7 cellular contexts compared by ENCODE assay signal in the genomic region with DNA sequence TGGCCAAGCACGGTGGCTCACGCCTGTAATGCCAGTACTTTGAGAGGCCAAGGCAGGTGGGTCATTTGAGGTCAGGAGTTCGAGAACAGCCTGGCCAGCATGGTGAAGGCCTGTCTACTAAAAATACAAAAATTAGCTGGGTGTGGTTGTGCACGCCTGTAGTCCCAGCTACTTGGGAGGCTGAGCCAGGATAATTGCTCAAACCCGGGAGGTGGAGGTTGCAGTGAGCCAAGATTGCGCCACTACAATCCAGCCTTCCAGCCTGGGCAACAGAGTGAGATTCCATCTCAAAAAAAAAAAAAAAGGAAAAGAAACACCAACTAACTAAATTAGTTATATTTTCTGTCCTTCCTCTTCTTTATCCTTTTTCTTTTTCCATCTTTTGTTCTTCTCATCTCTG.
DNase-seq lines count a peak whose midpoint lies in the region; ATAC-seq and TF ChIP-seq lines count a peak whose summit lies in the region.
"Not testable (repeated sequence)": the region's sequence is repeated elsewhere in the genome, so short reads cannot be mapped to it uniquely, and the experiment has no call there.

No MANE protein-coding gene starts in this region.

- H3K9me1 ChIP-seq in IMR-90 (ENCODE audit: insufficient read depth, low read length): peaks cover 14% of the 10 kb centered on the region

- not testable (repeated sequence) for BruUV-seq in IMR-90 (replicated peaks; lab: Mats Ljungman, UMichigan)

- not testable (repeated sequence) for H3K4me3 ChIP-seq in IMR-90 (ENCODE audit: insufficient read depth, low read depth, low read length); neutrophil (ENCODE audit: low read depth in 1 of 2, low read length in 1 of 2)

- not testable (repeated sequence) for H3K18ac ChIP-seq in IMR-90 (ENCODE audit: low read depth, low read length)

- H3K27me3 ChIP-seq in IMR-90 (ENCODE audit: control insufficient read depth, insufficient read depth, low read length); neutrophil: not testable (repeated sequence)

- H4K20me1 ChIP-seq in IMR-90 (ENCODE audit: insufficient read depth, low read length): peaks cover 36% of the 10 kb centered on the region

- CTCF ChIA-PET in IMR-90 (lab: Yijun Ruan, JAX): not testable (repeated sequence)
- CTCF ChIA-PET in activated CD4-positive, alpha-beta T cell treated with anti-CD3 and anti-CD28 coated beads for 36 hours (lab: Charles Lee): interaction anchor here (0.6 to 1.8 kb wide), 3 partner anchors 8 to 104 kb away, joined by 3 to 4 read pairs (median 3); no protein-coding TSS in a partner anchor

- H3K14ac ChIP-seq in IMR-90 (replicated peaks; ENCODE audit: low read depth, low read length): not testable (repeated sequence)

- H3K9me3 Mint-ChIP-seq in activated CD4-positive, alpha-beta T cell treated with anti-CD3 and anti-CD28 coated beads for 36 hours (ENCODE audit: low read depth); activated T-cell treated with anti-CD3 and anti-CD28 coated beads, Interleukin-2, amount 50 U/mL, for 72 hours; effector memory CD8-positive, alpha-beta T cell; immature natural killer cell; stimulated activated naive CD8-positive, alpha-beta T cell treated with anti-CD3 and anti-CD28 coated beads, Interleukin-15, Interleukin-2, amounts not matched to agents 100 ng/mL and 50 ng/mL, for 24 hours: not testable (repeated sequence)

- not testable (repeated sequence) for H2BK120ac ChIP-seq in IMR-90 (ENCODE audit: low read depth, low read length)

- not testable (repeated sequence) for H2AK9ac ChIP-seq in IMR-90 (replicated peaks; ENCODE audit: low read depth, low read length, poor library complexity)

- dilution Hi-C loops in IMR-90 (cut with HindIII; ENCODE audit: low sequenced_read_pairs, unreplicated experiment): not testable (repeated sequence)

- H2AK5ac ChIP-seq in IMR-90 (ENCODE audit: low read depth, low read length): not testable (repeated sequence)

- not testable (repeated sequence) for DNase-seq in IMR-90; activated CD4-positive, alpha-beta T cell treated with anti-CD3 and anti-CD28 coated beads for 36 hours; activated T-cell treated with anti-CD3 and anti-CD28 coated beads, Interleukin-2, amount 50 U/mL, for 72 hours; effector memory CD8-positive, alpha-beta T cell; immature natural killer cell

- not testable (repeated sequence) for H3K23ac ChIP-seq in IMR-90 (ENCODE audit: low read depth, low read length)

- H3K36me3 ChIP-seq in IMR-90 (ENCODE audit: control insufficient read depth, insufficient read depth, low read length): peaks cover 20% of the 10 kb centered on the region
- not testable (repeated sequence) for H3K36me3 ChIP-seq in neutrophil

- in situ Hi-C loops in IMR-90 (cut with MboI; ENCODE audit: low sequenced_read_pairs): not testable (repeated sequence)

- H3K4me3 Mint-ChIP-seq in activated CD4-positive, alpha-beta T cell treated with anti-CD3 and anti-CD28 coated beads for 36 hours; activated T-cell treated with anti-CD3 and anti-CD28 coated beads, Interleukin-2, amount 50 U/mL, for 72 hours; stimulated activated naive CD8-positive, alpha-beta T cell treated with anti-CD3 and anti-CD28 coated beads, Interleukin-15, Interleukin-2, amounts not matched to agents 100 ng/mL and 50 ng/mL, for 24 hours: not testable (repeated sequence)
- peak overlapping the region in 1 of 2 donors; percentile 52 for H3K4me3 Mint-ChIP-seq in effector memory CD8-positive, alpha-beta T cell
- peak overlapping the region in 3 of 5 donors; percentile 14 to 48 (median 43) for H3K4me3 Mint-ChIP-seq in immature natural killer cell

- H3K27me3 Mint-ChIP-seq in activated CD4-positive, alpha-beta T cell treated with anti-CD3 and anti-CD28 coated beads for 36 hours; activated T-cell treated with anti-CD3 and anti-CD28 coated beads, Interleukin-2, amount 50 U/mL, for 72 hours (ENCODE audit: low read depth); effector memory CD8-positive, alpha-beta T cell; immature natural killer cell (ENCODE audit: low read depth in 3 of 3); stimulated activated naive CD8-positive, alpha-beta T cell treated with anti-CD3 and anti-CD28 coated beads, Interleukin-15, Interleukin-2, amounts not matched to agents 100 ng/mL and 50 ng/mL, for 24 hours: not testable (repeated sequence)

- not testable (repeated sequence) for H4K5ac ChIP-seq in IMR-90 (ENCODE audit: low read depth, low read length)

- not testable (repeated sequence) for H2BK5ac ChIP-seq in IMR-90 (ENCODE audit: low read depth, low read length, poor library complexity, severe bottlenecking)

- intact Hi-C loops in IMR-90 (cut with micrococcal nuclease); activated CD4-positive, alpha-beta T cell treated with anti-CD3 and anti-CD28 coated beads for 36 hours (cut with DNase I, micrococcal nuclease): not testable (repeated sequence)

- peaks cover 61% of the 10 kb centered on the region for H3K36me3 Mint-ChIP-seq in activated CD4-positive, alpha-beta T cell treated with anti-CD3 and anti-CD28 coated beads for 36 hours (ENCODE audit: low read depth)
- peaks cover 4 to 17% of the 10 kb centered on the region in 2 donors for H3K36me3 Mint-ChIP-seq in activated T-cell treated with anti-CD3 and anti-CD28 coated beads, Interleukin-2, amount 50 U/mL, for 72 hours (ENCODE audit: insufficient read depth in 2 of 2)
- H3K36me3 Mint-ChIP-seq in effector memory CD8-positive, alpha-beta T cell (ENCODE audit: insufficient read depth): peaks cover 72% of the 10 kb centered on the region
- peaks cover 7 to 13% (median 10%) of the 10 kb centered on the region in 3 donors for H3K36me3 Mint-ChIP-seq in immature natural killer cell
- H3K36me3 Mint-ChIP-seq in stimulated activated naive CD8-positive, alpha-beta T cell treated with anti-CD3 and anti-CD28 coated beads, Interleukin-15, Interleukin-2, amounts not matched to agents 100 ng/mL and 50 ng/mL, for 24 hours (ENCODE audit: low read depth): peaks cover 73% of the 10 kb centered on the region

- H2BK20ac ChIP-seq in IMR-90 (ENCODE audit: low read depth, low read length): not testable (repeated sequence)

- H3K9ac ChIP-seq in IMR-90 (ENCODE audit: low read depth, low read length): not testable (repeated sequence)

- not testable (repeated sequence) for TF ChIP-seq POLR2A in IMR-90 (IDR thresholded peaks at IDR 0.05; ENCODE audit: low read depth, low read length)

- H4K91ac ChIP-seq in IMR-90 (ENCODE audit: insufficient read depth, low read depth, low read length): not testable (repeated sequence)

- peaks cover 33 to 65% of the 10 kb centered on the region in 2 experiments for H3K79me1 ChIP-seq in IMR-90 (ENCODE audit: low read depth in 1 of 2, low read length in 2 of 2)

- TF ChIP-seq RAD21 in IMR-90 (IDR thresholded peaks at IDR 0.05; ENCODE audit: low read length): not testable (repeated sequence)

- POLR2A ChIA-PET in IMR-90 (lab: Charles Lee; ENCODE audit: unreplicated experiment): not testable (repeated sequence)
- POLR2A ChIA-PET in activated CD4-positive, alpha-beta T cell treated with anti-CD3 and anti-CD28 coated beads for 36 hours (lab: Charles Lee): interaction anchor here (0.6 kb wide), 1 partner anchor 145 kb away, joined by 3 read pairs; no protein-coding TSS in a partner anchor

- H2BK15ac ChIP-seq in IMR-90 (ENCODE audit: low read depth, low read length): not testable (repeated sequence)

- not testable (repeated sequence) for H2AFZ ChIP-seq in IMR-90 (replicated peaks; ENCODE audit: low read length, poor library complexity)

- TF ChIP-seq CTCF in IMR-90 (conservative IDR thresholded peaks at IDR 0.05; ENCODE audit: low read depth, low read length); neutrophil (IDR thresholded peaks at IDR 0.05): not testable (repeated sequence)

- not testable (repeated sequence) for H3K9me3 ChIP-seq in IMR-90 (ENCODE audit: control insufficient read depth, insufficient read depth, low read length); neutrophil

- WGBS in IMR-90 (ENCODE audit: extremely low coverage in 2 of 2, insufficient read length in 1 of 2), 2 experiments: 95% methylated on average over 5 of the region's 6 CpGs; no CpG with 5 or more reads in 1 of the 2 experiments

- H3K4me1 Mint-ChIP-seq in activated CD4-positive, alpha-beta T cell treated with anti-CD3 and anti-CD28 coated beads for 36 hours: peaks cover 72% of the 10 kb centered on the region
- peaks cover 82% of the 10 kb centered on the region for H3K4me1 Mint-ChIP-seq in activated T-cell treated with anti-CD3 and anti-CD28 coated beads, Interleukin-2, amount 50 U/mL, for 72 hours (ENCODE audit: low read depth)
- H3K4me1 Mint-ChIP-seq in effector memory CD8-positive, alpha-beta T cell (ENCODE audit: low read depth in 2 of 2): peaks cover 34 to 67% of the 10 kb centered on the region in 2 donors
- H3K4me1 Mint-ChIP-seq in immature natural killer cell: peaks cover 81 to 100% of the 10 kb centered on the region in 2 donors
- H3K4me1 Mint-ChIP-seq in stimulated activated naive CD8-positive, alpha-beta T cell treated with anti-CD3 and anti-CD28 coated beads, Interleukin-15, Interleukin-2, amounts not matched to agents 100 ng/mL and 50 ng/mL, for 24 hours (ENCODE audit: low read depth): peaks cover 78% of the 10 kb centered on the region

- peak overlapping the region; percentile 42 for H3K27ac Mint-ChIP-seq in activated CD4-positive, alpha-beta T cell treated with anti-CD3 and anti-CD28 coated beads for 36 hours
- peak overlapping the region; percentile 11 for H3K27ac Mint-ChIP-seq in activated T-cell treated with anti-CD3 and anti-CD28 coated beads, Interleukin-2, amount 50 U/mL, for 72 hours
- peak overlapping the region; percentile 16 to 78 for H3K27ac Mint-ChIP-seq in effector memory CD8-positive, alpha-beta T cell
- H3K27ac Mint-ChIP-seq in immature natural killer cell: peak overlapping the region; percentile 54 to 82 (median 71)
- peak overlapping the region; percentile 56 for H3K27ac Mint-ChIP-seq in stimulated activated naive CD8-positive, alpha-beta T cell treated with anti-CD3 and anti-CD28 coated beads, Interleukin-15, Interleukin-2, amounts not matched to agents 100 ng/mL and 50 ng/mL, for 24 hours

- ATAC-seq in IMR-90 (ENCODE audit: low read depth); activated CD4-positive, alpha-beta T cell treated with anti-CD3 and anti-CD28 coated beads for 36 hours; activated T-cell treated with anti-CD3 and anti-CD28 coated beads, Interleukin-2, amount 50 U/mL, for 72 hours (replicated peaks in 1 of 2); effector memory CD8-positive, alpha-beta T cell (replicated peaks): not testable (repeated sequence)

- H3K4me2 ChIP-seq in IMR-90 (ENCODE audit: low read depth, low read length): not testable (repeated sequence)

- not testable (repeated sequence) for H3K4me1 ChIP-seq in IMR-90 (ENCODE audit: control insufficient read depth, insufficient read depth, low read length); neutrophil (ENCODE audit: control insufficient read depth in 1 of 2, insufficient read depth in 1 of 2, low read depth in 1 of 2, low read length in 1 of 2)

- peak overlapping the region; percentile 4; the same call in 1 of the 2 replicates for H3K4ac ChIP-seq in IMR-90 (ENCODE audit: low read depth, low read length)

- H3K27ac ChIP-seq in IMR-90 (ENCODE audit: insufficient read depth, low read length): not testable (repeated sequence)
- peak overlapping the region; percentile 61 for H3K27ac ChIP-seq in neutrophil

- not testable (repeated sequence) for H3K56ac ChIP-seq in IMR-90 (ENCODE audit: extremely low read depth, insufficient read depth, low read length)

- not testable (repeated sequence) for H4K8ac ChIP-seq in IMR-90 (ENCODE audit: low read depth in 2 of 2, low read length in 2 of 2)

Comparison
In these comparisons a context has a peak if more than half of its experiments do, and no peak if none do; other contexts are left out.
1. H3K27ac Mint-ChIP-seq: peak in every context shown above with its lines; median percentile 71 in immature natural killer cell; 56 in stimulated activated naive CD8-positive, alpha-beta T cell treated with anti-CD3 and anti-CD28 coated beads, Interleukin-15, Interleukin-2, amounts not matched to agents 100 ng/mL and 50 ng/mL, for 24 hours; 47 in effector memory CD8-positive, alpha-beta T cell; 42 in activated CD4-positive, alpha-beta T cell treated with anti-CD3 and anti-CD28 coated beads for 36 hours; 11 in activated T-cell treated with anti-CD3 and anti-CD28 coated beads, Interleukin-2, amount 50 U/mL, for 72 hours.